Comparison of ENCODE assay signal across 1 cellular context in the genomic region with DNA sequence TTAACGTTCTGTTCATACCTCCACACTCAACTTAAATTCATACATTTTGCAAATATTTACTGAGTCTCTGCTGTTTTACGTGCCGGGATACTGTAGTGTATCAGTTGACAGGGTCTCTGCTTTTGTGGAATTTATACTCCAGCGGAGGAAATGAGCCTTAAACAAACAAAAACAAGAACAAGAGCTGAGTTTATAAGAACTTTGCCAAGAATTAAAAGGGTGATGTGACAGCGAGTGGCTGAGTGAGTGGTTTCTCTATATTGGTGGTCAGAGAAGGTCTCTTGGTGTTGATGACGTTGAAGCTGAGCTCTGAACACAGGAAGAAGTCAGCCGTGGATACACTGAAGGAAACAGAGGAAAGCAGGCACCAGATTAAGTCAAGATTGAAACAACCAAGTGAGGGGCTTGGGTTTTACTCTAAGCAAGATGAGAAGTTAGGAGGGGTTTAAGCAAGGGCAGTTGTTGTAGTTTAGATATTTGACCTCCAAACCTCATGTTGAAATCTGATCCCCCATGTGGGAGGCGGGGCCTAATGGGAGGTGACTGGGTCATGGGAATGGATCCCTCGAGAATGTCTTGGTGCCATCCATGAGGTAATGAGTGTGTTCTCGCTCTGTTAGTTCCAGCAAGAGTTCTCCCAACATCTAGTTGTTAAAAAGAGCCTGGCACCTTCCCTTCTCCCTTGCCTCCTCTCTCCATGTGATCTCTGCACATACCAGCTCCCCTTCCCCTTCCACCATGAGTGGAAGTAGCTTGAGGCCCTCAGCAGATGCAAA.
TF ChIP-seq lines count a peak whose summit lies in the region.

No MANE protein-coding gene starts in this region.

TF ChIP-seq in WTC11, 78 proteins besides CTCF, POLR2A, EP300 and RAD21 (continued from another document):
- TF ChIP-seq, protein P1, sequence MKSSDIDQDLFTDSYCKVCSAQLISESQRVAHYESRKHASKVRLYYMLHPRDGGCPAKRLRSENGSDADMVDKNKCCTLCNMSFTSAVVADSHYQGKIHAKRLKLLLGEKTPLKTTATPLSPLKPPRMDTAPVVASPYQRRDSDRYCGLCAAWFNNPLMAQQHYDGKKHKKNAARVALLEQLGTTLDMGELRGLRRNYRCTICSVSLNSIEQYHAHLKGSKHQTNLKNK (CRISPR knock-in tag; IDR thresholded peaks at IDR 0.05): no peak
- TF ChIP-seq FOXP1 (CRISPR knock-in tag; IDR thresholded peaks at IDR 0.05; ENCODE audit: borderline replicate concordance) (no peak), JUN (CRISPR knock-in tag; IDR thresholded peaks at IDR 0.05) (no peak), SMAD3 (CRISPR knock-in tag; IDR thresholded peaks at IDR 0.05; ENCODE audit: borderline replicate concordance) (no peak), NR3C1 (CRISPR knock-in tag; conservative IDR thresholded peaks at IDR 0.05; ENCODE audit: low read depth) (no peak), ZNF138 (CRISPR knock-in tag; conservative IDR thresholded peaks at IDR 0.05) (no peak), ESRRA (CRISPR knock-in tag; IDR thresholded peaks at IDR 0.05; ENCODE audit: borderline replicate concordance) (no peak), NR2C2 (CRISPR knock-in tag; IDR thresholded peaks at IDR 0.05) (no peak), GRHL2 (CRISPR knock-in tag; IDR thresholded peaks at IDR 0.05; ENCODE audit: insufficient replicate concordance, severe bottlenecking) (no peak), TEAD1 (CRISPR knock-in tag; IDR thresholded peaks at IDR 0.05) (no peak), TEAD4 (CRISPR knock-in tag; IDR thresholded peaks at IDR 0.05) (no peak), SOX15 (CRISPR knock-in tag; IDR thresholded peaks at IDR 0.05) (no peak)
- TF ChIP-seq, protein P2, sequence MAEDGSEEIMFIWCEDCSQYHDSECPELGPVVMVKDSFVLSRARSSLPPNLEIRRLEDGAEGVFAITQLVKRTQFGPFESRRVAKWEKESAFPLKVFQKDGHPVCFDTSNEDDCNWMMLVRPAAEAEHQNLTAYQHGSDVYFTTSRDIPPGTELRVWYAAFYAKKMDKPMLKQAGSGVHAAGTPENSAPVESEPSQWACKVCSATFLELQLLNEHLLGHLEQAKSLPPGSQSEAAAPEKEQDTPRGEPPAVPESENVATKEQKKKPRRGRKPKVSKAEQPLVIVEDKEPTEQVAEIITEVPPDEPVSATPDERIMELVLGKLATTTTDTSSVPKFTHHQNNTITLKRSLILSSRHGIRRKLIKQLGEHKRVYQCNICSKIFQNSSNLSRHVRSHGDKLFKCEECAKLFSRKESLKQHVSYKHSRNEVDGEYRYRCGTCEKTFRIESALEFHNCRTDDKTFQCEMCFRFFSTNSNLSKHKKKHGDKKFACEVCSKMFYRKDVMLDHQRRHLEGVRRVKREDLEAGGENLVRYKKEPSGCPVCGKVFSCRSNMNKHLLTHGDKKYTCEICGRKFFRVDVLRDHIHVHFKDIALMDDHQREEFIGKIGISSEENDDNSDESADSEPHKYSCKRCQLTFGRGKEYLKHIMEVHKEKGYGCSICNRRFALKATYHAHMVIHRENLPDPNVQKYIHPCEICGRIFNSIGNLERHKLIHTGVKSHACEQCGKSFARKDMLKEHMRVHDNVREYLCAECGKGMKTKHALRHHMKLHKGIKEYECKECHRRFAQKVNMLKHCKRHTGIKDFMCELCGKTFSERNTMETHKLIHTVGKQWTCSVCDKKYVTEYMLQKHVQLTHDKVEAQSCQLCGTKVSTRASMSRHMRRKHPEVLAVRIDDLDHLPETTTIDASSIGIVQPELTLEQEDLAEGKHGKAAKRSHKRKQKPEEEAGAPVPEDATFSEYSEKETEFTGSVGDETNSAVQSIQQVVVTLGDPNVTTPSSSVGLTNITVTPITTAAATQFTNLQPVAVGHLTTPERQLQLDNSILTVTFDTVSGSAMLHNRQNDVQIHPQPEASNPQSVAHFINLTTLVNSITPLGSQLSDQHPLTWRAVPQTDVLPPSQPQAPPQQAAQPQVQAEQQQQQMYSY (CRISPR knock-in tag; IDR thresholded peaks at IDR 0.05): no peak
- TF ChIP-seq, protein P3, sequence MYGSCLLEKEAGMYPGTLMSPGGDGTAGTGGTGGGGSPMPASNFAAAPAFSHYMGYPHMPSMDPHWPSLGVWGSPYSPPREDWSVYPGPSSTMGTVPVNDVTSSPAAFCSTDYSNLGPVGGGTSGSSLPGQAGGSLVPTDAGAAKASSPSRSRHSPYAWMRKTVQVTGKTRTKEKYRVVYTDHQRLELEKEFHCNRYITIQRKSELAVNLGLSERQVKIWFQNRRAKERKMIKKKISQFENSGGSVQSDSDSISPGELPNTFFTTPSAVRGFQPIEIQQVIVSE (CRISPR knock-in tag; IDR thresholded peaks at IDR 0.05; ENCODE audit: borderline replicate concordance): no peak
- TF ChIP-seq, protein P4, sequence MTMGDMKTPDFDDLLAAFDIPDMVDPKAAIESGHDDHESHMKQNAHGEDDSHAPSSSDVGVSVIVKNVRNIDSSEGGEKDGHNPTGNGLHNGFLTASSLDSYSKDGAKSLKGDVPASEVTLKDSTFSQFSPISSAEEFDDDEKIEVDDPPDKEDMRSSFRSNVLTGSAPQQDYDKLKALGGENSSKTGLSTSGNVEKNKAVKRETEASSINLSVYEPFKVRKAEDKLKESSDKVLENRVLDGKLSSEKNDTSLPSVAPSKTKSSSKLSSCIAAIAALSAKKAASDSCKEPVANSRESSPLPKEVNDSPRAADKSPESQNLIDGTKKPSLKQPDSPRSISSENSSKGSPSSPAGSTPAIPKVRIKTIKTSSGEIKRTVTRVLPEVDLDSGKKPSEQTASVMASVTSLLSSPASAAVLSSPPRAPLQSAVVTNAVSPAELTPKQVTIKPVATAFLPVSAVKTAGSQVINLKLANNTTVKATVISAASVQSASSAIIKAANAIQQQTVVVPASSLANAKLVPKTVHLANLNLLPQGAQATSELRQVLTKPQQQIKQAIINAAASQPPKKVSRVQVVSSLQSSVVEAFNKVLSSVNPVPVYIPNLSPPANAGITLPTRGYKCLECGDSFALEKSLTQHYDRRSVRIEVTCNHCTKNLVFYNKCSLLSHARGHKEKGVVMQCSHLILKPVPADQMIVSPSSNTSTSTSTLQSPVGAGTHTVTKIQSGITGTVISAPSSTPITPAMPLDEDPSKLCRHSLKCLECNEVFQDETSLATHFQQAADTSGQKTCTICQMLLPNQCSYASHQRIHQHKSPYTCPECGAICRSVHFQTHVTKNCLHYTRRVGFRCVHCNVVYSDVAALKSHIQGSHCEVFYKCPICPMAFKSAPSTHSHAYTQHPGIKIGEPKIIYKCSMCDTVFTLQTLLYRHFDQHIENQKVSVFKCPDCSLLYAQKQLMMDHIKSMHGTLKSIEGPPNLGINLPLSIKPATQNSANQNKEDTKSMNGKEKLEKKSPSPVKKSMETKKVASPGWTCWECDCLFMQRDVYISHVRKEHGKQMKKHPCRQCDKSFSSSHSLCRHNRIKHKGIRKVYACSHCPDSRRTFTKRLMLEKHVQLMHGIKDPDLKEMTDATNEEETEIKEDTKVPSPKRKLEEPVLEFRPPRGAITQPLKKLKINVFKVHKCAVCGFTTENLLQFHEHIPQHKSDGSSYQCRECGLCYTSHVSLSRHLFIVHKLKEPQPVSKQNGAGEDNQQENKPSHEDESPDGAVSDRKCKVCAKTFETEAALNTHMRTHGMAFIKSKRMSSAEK (CRISPR knock-in tag; IDR thresholded peaks at IDR 0.05; ENCODE audit: borderline replicate concordance): no peak
- TF ChIP-seq, protein P5, sequence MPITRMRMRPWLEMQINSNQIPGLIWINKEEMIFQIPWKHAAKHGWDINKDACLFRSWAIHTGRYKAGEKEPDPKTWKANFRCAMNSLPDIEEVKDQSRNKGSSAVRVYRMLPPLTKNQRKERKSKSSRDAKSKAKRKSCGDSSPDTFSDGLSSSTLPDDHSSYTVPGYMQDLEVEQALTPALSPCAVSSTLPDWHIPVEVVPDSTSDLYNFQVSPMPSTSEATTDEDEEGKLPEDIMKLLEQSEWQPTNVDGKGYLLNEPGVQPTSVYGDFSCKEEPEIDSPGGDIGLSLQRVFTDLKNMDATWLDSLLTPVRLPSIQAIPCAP (CRISPR knock-in tag; IDR thresholded peaks at IDR 0.05): no peak
- TF ChIP-seq, protein P6, sequence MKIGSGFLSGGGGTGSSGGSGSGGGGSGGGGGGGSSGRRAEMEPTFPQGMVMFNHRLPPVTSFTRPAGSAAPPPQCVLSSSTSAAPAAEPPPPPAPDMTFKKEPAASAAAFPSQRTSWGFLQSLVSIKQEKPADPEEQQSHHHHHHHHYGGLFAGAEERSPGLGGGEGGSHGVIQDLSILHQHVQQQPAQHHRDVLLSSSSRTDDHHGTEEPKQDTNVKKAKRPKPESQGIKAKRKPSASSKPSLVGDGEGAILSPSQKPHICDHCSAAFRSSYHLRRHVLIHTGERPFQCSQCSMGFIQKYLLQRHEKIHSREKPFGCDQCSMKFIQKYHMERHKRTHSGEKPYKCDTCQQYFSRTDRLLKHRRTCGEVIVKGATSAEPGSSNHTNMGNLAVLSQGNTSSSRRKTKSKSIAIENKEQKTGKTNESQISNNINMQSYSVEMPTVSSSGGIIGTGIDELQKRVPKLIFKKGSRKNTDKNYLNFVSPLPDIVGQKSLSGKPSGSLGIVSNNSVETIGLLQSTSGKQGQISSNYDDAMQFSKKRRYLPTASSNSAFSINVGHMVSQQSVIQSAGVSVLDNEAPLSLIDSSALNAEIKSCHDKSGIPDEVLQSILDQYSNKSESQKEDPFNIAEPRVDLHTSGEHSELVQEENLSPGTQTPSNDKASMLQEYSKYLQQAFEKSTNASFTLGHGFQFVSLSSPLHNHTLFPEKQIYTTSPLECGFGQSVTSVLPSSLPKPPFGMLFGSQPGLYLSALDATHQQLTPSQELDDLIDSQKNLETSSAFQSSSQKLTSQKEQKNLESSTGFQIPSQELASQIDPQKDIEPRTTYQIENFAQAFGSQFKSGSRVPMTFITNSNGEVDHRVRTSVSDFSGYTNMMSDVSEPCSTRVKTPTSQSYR (CRISPR knock-in tag; IDR thresholded peaks at IDR 0.05): no peak
- TF ChIP-seq, protein P7, sequence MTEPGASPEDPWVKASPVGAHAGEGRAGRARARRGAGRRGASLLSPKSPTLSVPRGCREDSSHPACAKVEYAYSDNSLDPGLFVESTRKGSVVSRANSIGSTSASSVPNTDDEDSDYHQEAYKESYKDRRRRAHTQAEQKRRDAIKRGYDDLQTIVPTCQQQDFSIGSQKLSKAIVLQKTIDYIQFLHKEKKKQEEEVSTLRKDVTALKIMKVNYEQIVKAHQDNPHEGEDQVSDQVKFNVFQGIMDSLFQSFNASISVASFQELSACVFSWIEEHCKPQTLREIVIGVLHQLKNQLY (CRISPR knock-in tag; IDR thresholded peaks at IDR 0.05): no peak
